Comparison of ENCODE assay signal across 9 cellular contexts in the genomic region with DNA sequence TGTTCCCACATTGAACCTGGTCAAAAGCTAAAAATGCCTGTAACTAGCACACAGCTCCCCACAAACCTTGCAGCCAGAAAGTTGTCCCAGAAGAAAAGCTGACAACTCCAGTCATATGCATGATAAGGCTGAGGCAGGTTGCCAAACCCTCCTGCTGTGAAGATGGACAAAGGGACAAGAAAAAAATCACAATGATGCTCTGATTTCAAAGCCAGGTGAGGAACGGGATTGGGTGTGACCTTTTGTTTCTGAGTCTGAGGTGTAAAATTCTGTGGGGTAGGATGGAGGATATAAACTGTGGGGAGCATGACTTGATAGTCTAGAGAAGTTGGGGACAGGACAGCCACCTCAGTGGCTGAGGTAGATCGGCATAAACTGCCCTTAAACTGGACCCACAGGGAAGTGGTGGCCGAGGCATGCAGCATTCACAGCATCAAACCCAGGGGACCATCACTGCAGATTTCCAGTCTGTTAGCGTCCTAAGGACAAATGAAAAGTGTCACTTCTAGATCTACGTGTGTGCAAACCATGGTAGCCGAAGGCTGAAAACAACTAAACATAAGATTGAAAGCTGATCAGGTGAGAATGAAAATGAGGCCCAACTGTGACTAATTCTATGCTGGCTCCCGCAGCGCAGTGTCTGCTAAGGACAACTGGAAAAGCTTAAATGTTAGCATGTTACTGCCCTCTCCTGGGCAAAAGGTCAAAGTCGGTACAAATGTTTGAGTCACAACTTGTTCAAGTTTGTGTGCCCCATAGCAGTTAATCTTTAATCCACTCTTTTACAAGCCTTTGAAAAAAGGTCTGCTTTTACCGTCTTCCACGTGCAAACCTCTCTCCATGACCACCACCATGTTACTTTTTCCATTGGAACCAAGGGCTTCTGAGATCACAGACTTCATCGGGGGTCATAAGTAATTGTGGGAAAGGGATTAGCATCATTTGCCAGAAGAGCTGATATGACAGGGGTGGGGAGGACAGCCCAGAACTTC. TPM values are rescaled to one million over a fixed set of nuclear protein-coding genes. Genes with fewer than 3 reads are reported as not detected.
DNase-seq lines count a peak whose midpoint lies in the region; ATAC-seq, FAIRE-seq and TF ChIP-seq lines count a peak whose summit lies in the region.
"Had no signal": no experiment of that assay in that cellular context is flagged by ENCODE, and none has a peak within 500 bp of the region (broad histone marks: within the 10 kb centered on the region; RNA-seq: fewer than 3 reads in every experiment).

No MANE protein-coding gene starts in this region.

- FAIRE-seq in D721Med (lab: Jason Lieb, UNC) (peak; percentile 53), pancreas (lab: Jason Lieb, UNC) (no peak)

- H3K36me3 ChIP-seq in OCI-LY1 (ENCODE audit: insufficient read depth, low read length) (no peaks in the 10 kb centered on the region), esophagus muscularis mucosa (no peaks in the 10 kb centered on the region), pancreas (no peaks in the 10 kb centered on the region), sigmoid colon (no peaks in the 10 kb centered on the region)

- intact Hi-C loops in esophagus muscularis mucosa (cut with DNase I): no loop called here
- intact Hi-C loops in pancreas (cut with DNase I): no loop called here
- intact Hi-C loops in sigmoid colon (cut with DNase I): no loop called here

- peak; percentile 15 for DNase-seq in D721Med (ENCODE audit: insufficient read length, low spot score)
- peak; percentile 9 for DNase-seq in HS-27A (ENCODE audit: low read depth)
- DNase-seq in esophagus muscularis mucosa (ENCODE audit: extremely low spot score): peak; percentile 75
- DNase-seq in pancreas: peak in 5 of 6 donors; percentile 65 to 83 (median 70)
- DNase-seq in sigmoid colon: no peak
- DNase-seq: psoas muscle had no signal

- TF ChIP-seq EP300 in esophagus muscularis mucosa (IDR thresholded peaks at IDR 0.05): no peak
- no peak for TF ChIP-seq EP300 in sigmoid colon (IDR thresholded peaks at IDR 0.05)

- no peaks in the 10 kb centered on the region for H4K20me1 ChIP-seq in OCI-LY1 (ENCODE audit: insufficient read depth, low read length)

- WGBS in esophagus muscularis mucosa: 48% methylated on average over 12 of the region's 12 CpGs
- WGBS in pancreas, 2 donors: 17 to 22% methylated on average over 12 of the region's 12 CpGs
- WGBS in sigmoid colon, 2 donors: 14 to 23% methylated on average over 12 of the region's 12 CpGs

- no peaks in the 10 kb centered on the region for H3K79me2 ChIP-seq in OCI-LY1 (ENCODE audit: insufficient read depth, low read length)

- H3F3A ChIP-seq in OCI-LY1 (ENCODE audit: insufficient read depth, low read length): no peaks in the 10 kb centered on the region

- peak; percentile 71 for TF ChIP-seq CTCF in D721Med (IDR thresholded peaks at IDR 0.05; ENCODE audit: insufficient read depth, missing control alignments)
- TF ChIP-seq CTCF in OCI-LY1 (IDR thresholded peaks at IDR 0.05; ENCODE audit: low read length): peak; percentile 64
- TF ChIP-seq CTCF in esophagus muscularis mucosa (IDR thresholded peaks at IDR 0.05): no peak
- peak in 3 of 4 donors; percentile 23 to 40 (median 37) for TF ChIP-seq CTCF in pancreas (IDR thresholded peaks at IDR 0.05)
- TF ChIP-seq CTCF in sigmoid colon (IDR thresholded peaks at IDR 0.05): peak in 2 of 4 experiments; percentile 11 to 13

- ATAC-seq in GM18868 (IDR thresholded peaks at IDR 0.05; ENCODE audit: unreplicated experiment) (peak; percentile 72), pancreas (peak; percentile 97 to 99 (median 98)), GM19452 (IDR thresholded peaks at IDR 0.05; ENCODE audit: unreplicated experiment) (no peak)

- no peak overlapping the region for H3K4me2 ChIP-seq in OCI-LY1 (ENCODE audit: low read length)

- TF ChIP-seq POLR2A in esophagus muscularis mucosa (IDR thresholded peaks at IDR 0.05; ENCODE audit: low read depth) (no peak), sigmoid colon (IDR thresholded peaks at IDR 0.05) (no peak)

- H3K4me3 ChIP-seq in OCI-LY1 (ENCODE audit: low read depth, low read length, poor library complexity, severe bottlenecking) (no peak overlapping the region), esophagus muscularis mucosa (no peak overlapping the region), pancreas (no peak overlapping the region), sigmoid colon (no peak overlapping the region)
- H3K4me3 ChIP-seq: psoas muscle had no signal

- H3K9me3 ChIP-seq in OCI-LY1 (ENCODE audit: low read length): no peaks in the 10 kb centered on the region
- peaks cover 0 to 19% (median 4%) of the 10 kb centered on the region in 4 donors for H3K9me3 ChIP-seq in esophagus muscularis mucosa
- no peaks in the 10 kb centered on the region for H3K9me3 ChIP-seq in pancreas
- H3K9me3 ChIP-seq in sigmoid colon: peaks cover 0 to 1% (median 0%) of the 10 kb centered on the region in 4 donors

- H3K27me3 ChIP-seq in OCI-LY1 (ENCODE audit: insufficient read depth, low read length) (no peaks in the 10 kb centered on the region), esophagus muscularis mucosa (no peaks in the 10 kb centered on the region), pancreas (no peaks in the 10 kb centered on the region), sigmoid colon (no peaks in the 10 kb centered on the region)

- H2AFZ ChIP-seq in OCI-LY1 (ENCODE audit: low read length): no peak overlapping the region

- H3K4me1 ChIP-seq in OCI-LY1 (ENCODE audit: insufficient read depth, low read length, severe bottlenecking): no peaks in the 10 kb centered on the region
- H3K4me1 ChIP-seq in esophagus muscularis mucosa: no peaks in the 10 kb centered on the region
- H3K4me1 ChIP-seq in pancreas: peaks cover 0 to 7% (median 5%) of the 10 kb centered on the region in 3 donors
- no peaks in the 10 kb centered on the region for H3K4me1 ChIP-seq in sigmoid colon
- H3K4me1 ChIP-seq: psoas muscle had no signal

- no peak overlapping the region for H3K9ac ChIP-seq in OCI-LY1 (ENCODE audit: low read length)

- H3K27ac ChIP-seq in OCI-LY1 (ENCODE audit: low read depth, low read length, poor library complexity, severe bottlenecking) (no peak overlapping the region), esophagus muscularis mucosa (replicated peaks in 1 of 4) (no peak overlapping the region), pancreas (peak overlapping the region in 2 of 4 donors; percentile 14 to 65), sigmoid colon (no peak overlapping the region)
- H3K27ac ChIP-seq: psoas muscle had no signal

- H3K9me2 ChIP-seq in OCI-LY1 (ENCODE audit: low read depth, low read length): no peaks in the 10 kb centered on the region

RNA-seq across cellular contexts. Expression of a gene that starts 39.8 kb away (rescaled TPM):
- under 1 TPM; under 0.01 to 0.42 (median 0.03) TPM for total RNA-seq in esophagus muscularis mucosa
- under 1 TPM; under 0.01 to 0.15 (median 0.07) TPM for total RNA-seq in pancreas
- under 1 TPM in 1 of 2 donors, not detected in 1; 0.02 TPM for polyA plus RNA-seq in pancreas
- total RNA-seq in sigmoid colon: under 1 TPM; under 0.01 to 0.41 (median under 0.01) TPM
- polyA plus RNA-seq in sigmoid colon: under 1 TPM in 1 of 3 donors, not detected in 2; 0.69 TPM
- total RNA-seq: psoas muscle had no signal

Comparison
In these comparisons a context has a peak if more than half of its experiments do, and no peak if none do; other contexts are left out.
1. CTCF ChIP-seq: peak in D721Med (single experiment), OCI-LY1 (single experiment) and pancreas (3 of 4); none in esophagus muscularis mucosa (0 of 3).